ENCODE assay signal across 18 cellular contexts in genomic region chr4:113495790-113496189, GRCh38.
DNase-seq lines count a peak whose midpoint lies in the region; ATAC-seq, FAIRE-seq and TF ChIP-seq lines count a peak whose summit lies in the region.
"Had no signal": no experiment of that assay in that cellular context is flagged by ENCODE, and none has a peak within 500 bp of the region (broad histone marks: within the 10 kb centered on the region; RNA-seq: fewer than 3 reads in every experiment).

No MANE protein-coding gene starts in this region.

- peaks cover 3% of the 10 kb centered on the region for H3K9me3 Mint-ChIP-seq in activated CD4-positive, alpha-beta T cell treated with anti-CD3 and anti-CD28 coated beads for 36 hours (ENCODE audit: low read depth)
- H3K9me3 Mint-ChIP-seq: CD8-positive, alpha-beta T cell had no signal

- H3K4me3 ChIP-seq in heart left ventricle (no peak overlapping the region), right atrium auricular region (no peak overlapping the region), bronchial epithelial cell (ENCODE audit: low read depth, low read length) (no peak overlapping the region), trophoblast cell (ENCODE audit: low read depth, low read length) (no peak overlapping the region), MM.1S (ENCODE audit: low read length) (no peak overlapping the region), HepG2 (replicated peaks in 1 of 3; ENCODE audit: insufficient read depth in 1 of 3, low read depth in 2 of 3, low read length in 3 of 3) (no peak overlapping the region)

- H3K36me3 Mint-ChIP-seq in activated CD4-positive, alpha-beta T cell treated with anti-CD3 and anti-CD28 coated beads for 36 hours (ENCODE audit: low read depth), result peaks cover 55% of the 10 kb centered on the region

- H4K20me1 ChIP-seq in MM.1S (ENCODE audit: insufficient read depth, low read length) (no peaks in the 10 kb centered on the region), HepG2 (ENCODE audit: insufficient read depth, low read length) (no peaks in the 10 kb centered on the region)

- TF ChIP-seq POLR2A in heart left ventricle (IDR thresholded peaks at IDR 0.05) (no peak), HepG2 (IDR thresholded peaks at IDR 0.05; ENCODE audit: insufficient read depth in 1 of 2, low read depth in 2 of 2, low read length in 2 of 2) (no peak)

- no peak overlapping the region for H3K18ac ChIP-seq in trophoblast cell (ENCODE audit: low read length)

- no peak overlapping the region for H2BK120ac ChIP-seq in trophoblast cell (ENCODE audit: insufficient read depth, low read length, poor library complexity)

- H3K27ac ChIP-seq in heart left ventricle (no peak overlapping the region), right atrium auricular region (no peak overlapping the region), trophoblast cell (ENCODE audit: low read depth, low read length) (no peak overlapping the region), MM.1S (ENCODE audit: low read length) (no peak overlapping the region), HepG2 (ENCODE audit: extremely low read length, insufficient read depth, low read length) (no peak overlapping the region)
- H3K27ac ChIP-seq: 22Rv1, HL-60 had no signal

- H3F3A ChIP-seq in MM.1S (ENCODE audit: insufficient read depth, low read length), result no peaks in the 10 kb centered on the region

- no peaks in the 10 kb centered on the region for H3K9me2 ChIP-seq in MM.1S (replicated peaks; ENCODE audit: insufficient read depth, low read length)

- intact Hi-C loops in activated CD4-positive, alpha-beta T cell treated with anti-CD3 and anti-CD28 coated beads for 36 hours (cut with DNase I, micrococcal nuclease), result no loop called here
- intact Hi-C loops in heart left ventricle (cut with DNase I) (no loop called here), HepG2 (cut with micrococcal nuclease; ENCODE audit: unreplicated experiment) (no loop called here)

- no peak overlapping the region for H4K91ac ChIP-seq in trophoblast cell (ENCODE audit: low read depth, low read length)

- H3K79me2 ChIP-seq in trophoblast cell (ENCODE audit: control insufficient read depth, insufficient read depth, low read length, poor library complexity) (no peaks in the 10 kb centered on the region), MM.1S (ENCODE audit: low read length) (no peaks in the 10 kb centered on the region), HepG2 (ENCODE audit: insufficient read depth, low read length) (no peaks in the 10 kb centered on the region)

- H2BK12ac ChIP-seq in trophoblast cell (ENCODE audit: low read length), result no peak overlapping the region

- DNase-seq in activated CD4-positive, alpha-beta T cell treated with anti-CD3 and anti-CD28 coated beads for 36 hours, result no peak
- DNase-seq in activated CD4-positive, alpha-beta T cell treated with anti-CD3 and anti-CD28 coated beads for 1 hour, result no peak
- DNase-seq in heart left ventricle (no peak), right atrium auricular region (ENCODE audit: low spot score) (no peak), bronchial epithelial cell (ENCODE audit: low read depth) (no peak), trophoblast cell (no peak), MM.1S (no peak), HepG2 (ENCODE audit: low spot score) (no peak)
- DNase-seq: CD8-positive, alpha-beta T cell; COR-L47; DND-41; GDM1; HCEC 1CT had no signal

- CTCF ChIA-PET in activated CD4-positive, alpha-beta T cell treated with anti-CD3 and anti-CD28 coated beads for 36 hours (lab: Charles Lee), result interaction anchor here (1.4 kb wide), 1 partner anchor 101 kb away, joined by 3 read pairs; no protein-coding TSS in a partner anchor
- CTCF ChIA-PET in HepG2 (lab: Yijun Ruan, JAX; ENCODE audit: low intra/inter-chr PET ratio, low total read pairs), result no interaction called here

- no peaks in the 10 kb centered on the region for H3K27me3 ChIP-seq in heart left ventricle
- H3K27me3 ChIP-seq in right atrium auricular region, result no peaks in the 10 kb centered on the region
- no peaks in the 10 kb centered on the region for H3K27me3 ChIP-seq in bronchial epithelial cell (ENCODE audit: control insufficient read depth, insufficient read depth, low read length)
- no peaks in the 10 kb centered on the region for H3K27me3 ChIP-seq in trophoblast cell (ENCODE audit: insufficient read depth, low read length)
- no peaks in the 10 kb centered on the region for H3K27me3 ChIP-seq in MM.1S (replicated peaks; ENCODE audit: insufficient read depth, low read length)
- no peaks in the 10 kb centered on the region for H3K27me3 ChIP-seq in HepG2 (ENCODE audit: control insufficient read depth in 1 of 2, insufficient read depth in 2 of 2, low read length in 2 of 2)

- in situ Hi-C loops in HepG2 (cut with HindIII; ENCODE audit: extremely low pct_ligation_motif_present, low pct_unique_long_range_greater_than_20kb), result no loop called here

- H3K9ac ChIP-seq in trophoblast cell (ENCODE audit: low read length), result peak overlapping the region; percentile 44
- no peak overlapping the region for H3K9ac ChIP-seq in MM.1S (ENCODE audit: low read length)
- H3K9ac ChIP-seq in HepG2 (ENCODE audit: insufficient read depth, low read depth, low read length), result no peak overlapping the region

- no peak overlapping the region for H4K12ac ChIP-seq in trophoblast cell (ENCODE audit: low read depth, low read length)

- H3K4me1 Mint-ChIP-seq in activated CD4-positive, alpha-beta T cell treated with anti-CD3 and anti-CD28 coated beads for 36 hours, result no peaks in the 10 kb centered on the region
- H3K4me1 Mint-ChIP-seq: CD14-positive monocyte had no signal

- H3K4me2 ChIP-seq in trophoblast cell (ENCODE audit: low read length), result no peak overlapping the region
- no peak overlapping the region for H3K4me2 ChIP-seq in MM.1S (ENCODE audit: low read depth, low read length)
- H3K4me2 ChIP-seq in HepG2 (ENCODE audit: low read depth, low read length), result no peak overlapping the region

- H3K9me3 ChIP-seq in heart left ventricle, result no peaks in the 10 kb centered on the region
- no peaks in the 10 kb centered on the region for H3K9me3 ChIP-seq in right atrium auricular region
- peaks cover 5% of the 10 kb centered on the region for H3K9me3 ChIP-seq in trophoblast cell (ENCODE audit: insufficient read depth, low read depth, low read length)
- no peaks in the 10 kb centered on the region for H3K9me3 ChIP-seq in MM.1S (replicated peaks; ENCODE audit: insufficient read depth, low read length)
- H3K9me3 ChIP-seq in HepG2 (ENCODE audit: low read length), result no peaks in the 10 kb centered on the region

- no peak overlapping the region for H4K8ac ChIP-seq in trophoblast cell (ENCODE audit: low read depth, low read length)

- ATAC-seq in activated CD4-positive, alpha-beta T cell treated with anti-CD3 and anti-CD28 coated beads for 36 hours, result no peak
- peak in 3 of 4 donors; percentile 28 to 46 (median 35) for ATAC-seq in heart left ventricle
- ATAC-seq in HepG2, result no peak
- ATAC-seq: CD8-positive, alpha-beta T cell had no signal

- POLR2A ChIA-PET in activated CD4-positive, alpha-beta T cell treated with anti-CD3 and anti-CD28 coated beads for 36 hours (lab: Charles Lee), result no interaction called here
- POLR2A ChIA-PET in HepG2 (lab: Yijun Ruan, JAX), result no interaction called here

- H3K27ac Mint-ChIP-seq in activated CD4-positive, alpha-beta T cell treated with anti-CD3 and anti-CD28 coated beads for 36 hours, result no peak overlapping the region
- H3K27ac Mint-ChIP-seq: CD14-positive monocyte; CD8-positive, alpha-beta T cell had no signal

- no peak overlapping the region for H3K23ac ChIP-seq in trophoblast cell (ENCODE audit: low read length)

- no peak for TF ChIP-seq EP300 in HepG2 (IDR thresholded peaks at IDR 0.05; ENCODE audit: low read depth in 2 of 2, low read length in 2 of 2)
- no peak for TF ChIP-seq EP300 in HepG2 (CRISPR knock-in tag; IDR thresholded peaks at IDR 0.05; ENCODE audit: borderline replicate concordance)

- TF ChIP-seq CTCF in heart left ventricle (IDR thresholded peaks at IDR 0.05), result no peak
- TF ChIP-seq CTCF in right atrium auricular region (IDR thresholded peaks at IDR 0.05), result no peak
- TF ChIP-seq CTCF in bronchial epithelial cell (IDR thresholded peaks at IDR 0.05; ENCODE audit: insufficient read depth, low read length, severe bottlenecking), result no peak
- TF ChIP-seq CTCF in MM.1S (IDR thresholded peaks at IDR 0.05; ENCODE audit: low read length), result no peak
- no peak for TF ChIP-seq CTCF in HepG2 (CRISPR knock-in tag; IDR thresholded peaks at IDR 0.05)

- no peak overlapping the region for H3K4ac ChIP-seq in trophoblast cell (ENCODE audit: low read depth, low read length)

- H2AK5ac ChIP-seq in trophoblast cell (ENCODE audit: low read length), result no peak overlapping the region

- H3K79me1 ChIP-seq in trophoblast cell (ENCODE audit: low read length), result no peaks in the 10 kb centered on the region

- H3K4me1 ChIP-seq in heart left ventricle (peaks cover 0 to 22% (median 8%) of the 10 kb centered on the region in 12 donors), right atrium auricular region (peaks cover 0 to 8% of the 10 kb centered on the region in 2 donors), trophoblast cell (ENCODE audit: control insufficient read depth in 1 of 2, insufficient read depth in 2 of 2, low read length in 2 of 2) (no peaks in the 10 kb centered on the region), MM.1S (ENCODE audit: low read length) (no peaks in the 10 kb centered on the region), HepG2 (ENCODE audit: insufficient read depth, low read length) (peaks cover 10% of the 10 kb centered on the region)

- peaks cover 0 to 52% (median 25%) of the 10 kb centered on the region in 9 donors for H3K36me3 ChIP-seq in heart left ventricle
- H3K36me3 ChIP-seq in right atrium auricular region, result peaks cover 26% of the 10 kb centered on the region
- no peaks in the 10 kb centered on the region for H3K36me3 ChIP-seq in bronchial epithelial cell (ENCODE audit: control insufficient read depth, insufficient read depth, low read length)
- peaks cover 4 to 7% of the 10 kb centered on the region in 2 experiments for H3K36me3 ChIP-seq in trophoblast cell (ENCODE audit: control insufficient read depth in 1 of 2, insufficient read depth in 2 of 2, low read length in 2 of 2)
- H3K36me3 ChIP-seq in MM.1S (replicated peaks; ENCODE audit: insufficient read depth, low read length), result no peaks in the 10 kb centered on the region
- peaks cover 1 to 13% of the 10 kb centered on the region in 2 experiments; a peak in 2 of 5 replicates for H3K36me3 ChIP-seq in HepG2 (replicated peaks in 1 of 2; ENCODE audit: control insufficient read depth in 1 of 2, insufficient read depth in 2 of 2, low read length in 2 of 2)

- no peak overlapping the region for H3K14ac ChIP-seq in trophoblast cell (ENCODE audit: low read length)

- BruUV-seq in HepG2 (replicated peaks; lab: Mats Ljungman, UMichigan), result no TSS peak

- H3K27me3 Mint-ChIP-seq in activated CD4-positive, alpha-beta T cell treated with anti-CD3 and anti-CD28 coated beads for 36 hours, result no peaks in the 10 kb centered on the region

- H2AFZ ChIP-seq in trophoblast cell (ENCODE audit: insufficient read depth, low read length, poor library complexity) (no peak overlapping the region), MM.1S (ENCODE audit: low read length) (no peak overlapping the region), HepG2 (ENCODE audit: low read length) (no peak overlapping the region)

- 91 to 99% (median 97%) methylated on average over 6 of the region's 6 CpGs for WGBS in heart left ventricle, 4 donors
- no CpG with 5 or more reads among the region's 6 CpGs for WGBS in trophoblast cell (ENCODE audit: extremely low coverage, insufficient coverage, insufficient read length)
- WGBS in HepG2 (ENCODE audit: low lambda C conversion rate), result 96% methylated on average over 6 of the region's 6 CpGs

- TF ChIP-seq RAD21 in HepG2 (CRISPR knock-in tag; IDR thresholded peaks at IDR 0.05), result no peak

- H2BK5ac ChIP-seq in trophoblast cell (ENCODE audit: low read depth, low read length, poor library complexity), result no peak overlapping the region

- H3K4me3 Mint-ChIP-seq in activated CD4-positive, alpha-beta T cell treated with anti-CD3 and anti-CD28 coated beads for 36 hours, result peak overlapping the region; percentile 26
- H3K4me3 Mint-ChIP-seq: CD14-positive monocyte; CD8-positive, alpha-beta T cell had no signal

- FAIRE-seq in bronchial epithelial cell (lab: Jason Lieb, UNC) (peak; percentile 87), HepG2 (lab: Jason Lieb, UNC) (no peak)
- FAIRE-seq: D721Med, GM19239 had no signal

Comparison
In these comparisons a context has a peak if more than half of its experiments do, and no peak if none do; other contexts are left out.
1. ATAC-seq: peak in heart left ventricle (3 of 4); none in activated CD4-positive, alpha-beta T cell treated with anti-CD3 and anti-CD28 coated beads for 36 hours (single experiment) and HepG2 (single experiment).